Comparison of ENCODE assay signal across 15 cellular contexts in the genomic region with DNA sequence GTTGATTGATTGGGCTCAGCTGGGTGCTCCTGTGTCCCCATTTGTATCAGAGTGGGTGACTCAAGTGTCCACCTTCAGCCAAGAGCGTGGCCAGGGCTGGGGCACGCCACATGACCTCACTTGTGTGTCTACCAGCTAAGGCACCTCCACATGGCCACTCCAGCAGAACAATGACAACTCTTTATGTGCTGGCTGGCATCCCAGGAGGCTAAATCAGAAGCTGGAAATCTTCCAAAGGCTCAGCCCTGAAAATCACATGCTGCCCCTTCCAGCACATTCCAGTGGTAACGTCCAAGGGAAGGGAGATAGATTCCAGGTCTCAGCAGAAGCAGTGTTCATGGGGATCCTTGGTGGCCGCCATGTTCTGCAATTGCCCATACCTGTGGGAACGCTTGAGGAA.
"Had no signal": no experiment of that assay in that cellular context is flagged by ENCODE, and none has a peak within 500 bp of the region (broad histone marks: within the 10 kb centered on the region; RNA-seq: fewer than 3 reads in every experiment).

No MANE protein-coding gene starts in this region.

- DNase-seq: activated CD4-positive, alpha-beta T cell treated with anti-CD3 and anti-CD28 coated beads, Interleukin-2, amount 10 ng/mL, durations not matched to agents 24 days and 14 days; activated CD4-positive, CD25-positive, alpha-beta regulatory T cell; activated CD8-positive, alpha-beta memory T cell treated with anti-CD3 and anti-CD28 coated beads, Interleukin-2, amount 50 U/mL, for 48 hours; activated CD8-positive, alpha-beta T cell treated with anti-CD3 and anti-CD28 coated beads, Interleukin-2, amount 10 ng/mL, durations not matched to agents 7 days and 5 days; activated gamma-delta T cell treated with Interleukin-2 at 50 U/mL for 16 hours; amniotic stem cell; effector memory CD4-positive, alpha-beta T cell; gastrocnemius medialis; heart right ventricle; left colon; naive thymus-derived CD4-positive, alpha-beta T cell; ovary; stimulated activated naive CD4-positive, alpha-beta T cell treated with Interleukin-2 at 50 U/mL for 16 hours; SW 1271 had no signal

- ATAC-seq: activated CD8-positive, alpha-beta T cell treated with anti-CD3 and anti-CD28 coated beads, Interleukin-2, amount 10 ng/mL, durations not matched to agents 7 days and 5 days; gastrocnemius medialis; heart right ventricle; left colon; naive thymus-derived CD4-positive, alpha-beta T cell had no signal

- H3K27ac ChIP-seq: coronary artery, gastrocnemius medialis, heart right ventricle, ovary had no signal
